Comparison of ENCODE assay signal across 1 cellular context in genomic region chr17:43845772-43846171, GRCh38.
TF ChIP-seq lines count a peak whose summit lies in the region.

No MANE protein-coding gene starts in this region.

TF ChIP-seq in SK-N-SH, 30 proteins besides CTCF, POLR2A, EP300 and RAD21 (continued from another document):
- TF ChIP-seq, protein P1, sequence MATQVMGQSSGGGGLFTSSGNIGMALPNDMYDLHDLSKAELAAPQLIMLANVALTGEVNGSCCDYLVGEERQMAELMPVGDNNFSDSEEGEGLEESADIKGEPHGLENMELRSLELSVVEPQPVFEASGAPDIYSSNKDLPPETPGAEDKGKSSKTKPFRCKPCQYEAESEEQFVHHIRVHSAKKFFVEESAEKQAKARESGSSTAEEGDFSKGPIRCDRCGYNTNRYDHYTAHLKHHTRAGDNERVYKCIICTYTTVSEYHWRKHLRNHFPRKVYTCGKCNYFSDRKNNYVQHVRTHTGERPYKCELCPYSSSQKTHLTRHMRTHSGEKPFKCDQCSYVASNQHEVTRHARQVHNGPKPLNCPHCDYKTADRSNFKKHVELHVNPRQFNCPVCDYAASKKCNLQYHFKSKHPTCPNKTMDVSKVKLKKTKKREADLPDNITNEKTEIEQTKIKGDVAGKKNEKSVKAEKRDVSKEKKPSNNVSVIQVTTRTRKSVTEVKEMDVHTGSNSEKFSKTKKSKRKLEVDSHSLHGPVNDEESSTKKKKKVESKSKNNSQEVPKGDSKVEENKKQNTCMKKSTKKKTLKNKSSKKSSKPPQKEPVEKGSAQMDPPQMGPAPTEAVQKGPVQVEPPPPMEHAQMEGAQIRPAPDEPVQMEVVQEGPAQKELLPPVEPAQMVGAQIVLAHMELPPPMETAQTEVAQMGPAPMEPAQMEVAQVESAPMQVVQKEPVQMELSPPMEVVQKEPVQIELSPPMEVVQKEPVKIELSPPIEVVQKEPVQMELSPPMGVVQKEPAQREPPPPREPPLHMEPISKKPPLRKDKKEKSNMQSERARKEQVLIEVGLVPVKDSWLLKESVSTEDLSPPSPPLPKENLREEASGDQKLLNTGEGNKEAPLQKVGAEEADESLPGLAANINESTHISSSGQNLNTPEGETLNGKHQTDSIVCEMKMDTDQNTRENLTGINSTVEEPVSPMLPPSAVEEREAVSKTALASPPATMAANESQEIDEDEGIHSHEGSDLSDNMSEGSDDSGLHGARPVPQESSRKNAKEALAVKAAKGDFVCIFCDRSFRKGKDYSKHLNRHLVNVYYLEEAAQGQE (IDR thresholded peaks at IDR 0.05; ENCODE audit: low read depth, low read length), result no peak
- TF ChIP-seq RFX5 (IDR thresholded peaks at IDR 0.05; ENCODE audit: low read length) (no peak), TEAD4 (IDR thresholded peaks at IDR 0.05; ENCODE audit: borderline replicate concordance, insufficient read depth) (no peak), PBX3 (IDR thresholded peaks at IDR 0.05) (no peak), MEF2A (IDR thresholded peaks at IDR 0.05; ENCODE audit: borderline replicate concordance, low read depth) (no peak), RCOR1 (IDR thresholded peaks at IDR 0.05; ENCODE audit: low read length) (no peak), ELF1 (IDR thresholded peaks at IDR 0.05) (no peak), RXRA (IDR thresholded peaks at IDR 0.05; ENCODE audit: borderline replicate concordance, low read depth) (no peak)
- TF ChIP-seq, protein P2, sequence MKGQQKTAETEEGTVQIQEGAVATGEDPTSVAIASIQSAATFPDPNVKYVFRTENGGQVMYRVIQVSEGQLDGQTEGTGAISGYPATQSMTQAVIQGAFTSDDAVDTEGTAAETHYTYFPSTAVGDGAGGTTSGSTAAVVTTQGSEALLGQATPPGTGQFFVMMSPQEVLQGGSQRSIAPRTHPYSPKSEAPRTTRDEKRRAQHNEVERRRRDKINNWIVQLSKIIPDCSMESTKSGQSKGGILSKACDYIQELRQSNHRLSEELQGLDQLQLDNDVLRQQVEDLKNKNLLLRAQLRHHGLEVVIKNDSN (IDR thresholded peaks at IDR 0.05; ENCODE audit: borderline replicate concordance, low read depth), result no peak
